ENCODE assay signal across 1 cellular context in genomic region chr15:40900256-40901052, GRCh38.
A peak's percentile ranks its signal among the peaks of the same experiment; 100 is the strongest.
TF ChIP-seq lines count a peak whose summit lies in the region.

No MANE protein-coding gene starts in this region.

TF ChIP-seq in H1, 55 proteins besides CTCF, POLR2A, EP300 and RAD21:
- TF ChIP-seq EZH2 (IDR thresholded peaks at IDR 0.05; ENCODE audit: low read depth, low read length, severe bottlenecking): no peak
- TF ChIP-seq ZNF274 (IDR thresholded peaks at IDR 0.05; ENCODE audit: borderline replicate concordance, extremely low read depth, low read length): no peak
- no peak for TF ChIP-seq SP2 (IDR thresholded peaks at IDR 0.05; ENCODE audit: low read length)
- no peak for TF ChIP-seq GABPA (IDR thresholded peaks at IDR 0.05; ENCODE audit: borderline replicate concordance, insufficient read depth, low read length)
- TF ChIP-seq E2F6 (IDR thresholded peaks at IDR 0.05): no peak
- TF ChIP-seq CEBPB (IDR thresholded peaks at IDR 0.05; ENCODE audit: low read depth, low read length): no peak
- no peak for TF ChIP-seq NANOG (IDR thresholded peaks at IDR 0.05; ENCODE audit: insufficient read depth, low read depth, low read length, poor library complexity, severe bottlenecking)
- 0 out of 2 replicates have a peak, but pooled peaks have one; percentile 5 for TF ChIP-seq POLR2AphosphoS5 (IDR thresholded peaks at IDR 0.05; ENCODE audit: low read depth, low read length)
